In genomic region chr10:12180221-12180974, GRCh38 we compare ENCODE assay signal across 12 cellular contexts. TPM values are rescaled to one million over a fixed set of nuclear protein-coding genes. Genes with fewer than 3 reads are reported as not detected.
A peak's percentile ranks its signal among the peaks of the same experiment; 100 is the strongest.
DNase-seq lines count a peak whose midpoint lies in the region; ATAC-seq and TF ChIP-seq lines count a peak whose summit lies in the region.
"Had no signal": no experiment of that assay in that cellular context is flagged by ENCODE, and none has a peak within 500 bp of the region (broad histone marks: within the 10 kb centered on the region; RNA-seq: fewer than 3 reads in every experiment).

No MANE protein-coding gene starts in this region.

- H3K79me2 ChIP-seq in hepatocyte = no peaks in the 10 kb centered on the region

- ATAC-seq in stimulated activated effector memory CD8-positive, alpha-beta T cell treated with anti-CD3 and anti-CD28 coated beads, Interleukin-12 subunit alpha, Interleukin-12 subunit beta, amount 100 ng/mL, for 72 hours = no peak
- ATAC-seq in HG03135 (IDR thresholded peaks at IDR 0.05; ENCODE audit: unreplicated experiment) = no peak

- H3K4me2 ChIP-seq in hepatocyte = no peak overlapping the region

- POLR2A ChIA-PET in activated CD4-positive, alpha-beta memory T cell treated with anti-CD3 and anti-CD28 coated beads, Interleukin-2, amount 10 ng/mL, durations not matched to agents 7 days and 5 days (lab: Charles Lee) = interaction anchor here (0.5 to 6.4 kb wide), 4 partner anchors 11 to 33 kb away, joined by 3 to 52 read pairs (median 4); partner anchors contain the start of genes CDC123 and NUDT5

- no peak for DNase-seq in activated naive CD4-positive, alpha-beta T cell treated with anti-CD3 and anti-CD28 coated beads, Interleukin-2, amount 10 ng/mL, durations not matched to agents 7 days and 5 days
- no peak for DNase-seq in activated naive CD4-positive, alpha-beta T cell treated with Interleukin-2 at 50 U/mL for 16 hours
- DNase-seq in activated CD4-positive, alpha-beta memory T cell treated with anti-CD3 and anti-CD28 coated beads, Interleukin-2, amount 10 ng/mL, durations not matched to agents 7 days and 5 days = no peak
- peak; percentile 5 for DNase-seq in hepatocyte (ENCODE audit: low spot score)
- no peak for DNase-seq in stimulated activated effector memory CD8-positive, alpha-beta T cell treated with anti-CD3 and anti-CD28 coated beads, Interleukin-12 subunit alpha, Interleukin-12 subunit beta, amount 100 ng/mL, for 72 hours (ENCODE audit: low spot score in 2 of 2)
- no peak for DNase-seq in testis
- DNase-seq in sigmoid colon = no peak
- DNase-seq: HFFc6, NCI-H2171, posterior cingulate gyrus, thyroid gland had no signal

- no peak for TF ChIP-seq EP300 in sigmoid colon (IDR thresholded peaks at IDR 0.05)

- no peaks in the 10 kb centered on the region for H3K9me3 Mint-ChIP-seq in activated naive CD4-positive, alpha-beta T cell treated with anti-CD3 and anti-CD28 coated beads, Interleukin-2, amount 10 ng/mL, durations not matched to agents 7 days and 5 days
- H3K9me3 Mint-ChIP-seq in activated CD4-positive, alpha-beta memory T cell treated with anti-CD3 and anti-CD28 coated beads, Interleukin-2, amount 10 ng/mL, durations not matched to agents 7 days and 5 days = peaks cover 3% of the 10 kb centered on the region
- H3K9me3 Mint-ChIP-seq in stimulated activated effector memory CD8-positive, alpha-beta T cell treated with anti-CD3 and anti-CD28 coated beads, Interleukin-12 subunit alpha, Interleukin-12 subunit beta, amount 100 ng/mL, for 72 hours = no peaks in the 10 kb centered on the region
- H3K9me3 Mint-ChIP-seq: HFFc6 had no signal

- H3K4me1 ChIP-seq in hepatocyte (ENCODE audit: insufficient read depth) (no peaks in the 10 kb centered on the region), testis (no peaks in the 10 kb centered on the region), sigmoid colon (no peaks in the 10 kb centered on the region)
- H3K4me1 ChIP-seq: thyroid gland had no signal

- H3K36me3 ChIP-seq in hepatocyte (replicated peaks; ENCODE audit: insufficient read depth, low read depth) = no peaks in the 10 kb centered on the region
- H3K36me3 ChIP-seq in testis (ENCODE audit: low read depth, missing control alignments) = no peaks in the 10 kb centered on the region
- H3K36me3 ChIP-seq in sigmoid colon = peaks cover 3 to 91% (median 37%) of the 10 kb centered on the region in 4 donors

- no peaks in the 10 kb centered on the region for H4K20me1 ChIP-seq in hepatocyte (ENCODE audit: insufficient read depth, poor library complexity, severe bottlenecking)

- H3K27ac ChIP-seq in hepatocyte (no peak overlapping the region), testis (no peak overlapping the region), sigmoid colon (no peak overlapping the region)
- H3K27ac ChIP-seq: thyroid gland had no signal

- no peak overlapping the region for H3K4me3 Mint-ChIP-seq in activated naive CD4-positive, alpha-beta T cell treated with anti-CD3 and anti-CD28 coated beads, Interleukin-2, amount 10 ng/mL, durations not matched to agents 7 days and 5 days
- no peak overlapping the region for H3K4me3 Mint-ChIP-seq in activated CD4-positive, alpha-beta memory T cell treated with anti-CD3 and anti-CD28 coated beads, Interleukin-2, amount 10 ng/mL, durations not matched to agents 7 days and 5 days
- peak overlapping the region; percentile 38 for H3K4me3 Mint-ChIP-seq in stimulated activated effector memory CD8-positive, alpha-beta T cell treated with anti-CD3 and anti-CD28 coated beads, Interleukin-12 subunit alpha, Interleukin-12 subunit beta, amount 100 ng/mL, for 72 hours
- H3K4me3 Mint-ChIP-seq: HFFc6 had no signal

- H3K36me3 Mint-ChIP-seq in activated naive CD4-positive, alpha-beta T cell treated with anti-CD3 and anti-CD28 coated beads, Interleukin-2, amount 10 ng/mL, durations not matched to agents 7 days and 5 days = peaks cover 26% of the 10 kb centered on the region
- peaks cover 68% of the 10 kb centered on the region for H3K36me3 Mint-ChIP-seq in activated CD4-positive, alpha-beta memory T cell treated with anti-CD3 and anti-CD28 coated beads, Interleukin-2, amount 10 ng/mL, durations not matched to agents 7 days and 5 days (ENCODE audit: low read depth)
- H3K36me3 Mint-ChIP-seq in stimulated activated effector memory CD8-positive, alpha-beta T cell treated with anti-CD3 and anti-CD28 coated beads, Interleukin-12 subunit alpha, Interleukin-12 subunit beta, amount 100 ng/mL, for 72 hours = peaks cover 87% of the 10 kb centered on the region

- H3K9me2 ChIP-seq in hepatocyte (replicated peaks; ENCODE audit: insufficient read depth) = no peaks in the 10 kb centered on the region

- WGBS in hepatocyte (ENCODE audit: low lambda C conversion rate, missing lambda C conversion rate) = 64% methylated on average over 9 of the region's 9 CpGs
- WGBS in testis, 2 donors = 71 to 75% methylated on average over 9 of the region's 9 CpGs
- WGBS in sigmoid colon, 2 donors = 41 to 74% methylated on average over 9 of the region's 9 CpGs

- CTCF ChIA-PET in activated naive CD4-positive, alpha-beta T cell treated with anti-CD3 and anti-CD28 coated beads, Interleukin-2, amount 10 ng/mL, durations not matched to agents 7 days and 5 days (lab: Charles Lee) = interaction anchor here (1.5 to 1.7 kb wide), 2 partner anchors 14 to 475 kb away, joined by 3 to 4 read pairs; no protein-coding TSS in a partner anchor
- CTCF ChIA-PET in activated CD4-positive, alpha-beta memory T cell treated with anti-CD3 and anti-CD28 coated beads, Interleukin-2, amount 10 ng/mL, durations not matched to agents 7 days and 5 days (lab: Charles Lee) = interaction anchor here (0.7 to 3.5 kb wide), 4 partner anchors 20 to 476 kb away, joined by 3 to 14 read pairs (median 4); no protein-coding TSS in a partner anchor

- intact Hi-C loops in testis (cut with DNase I; ENCODE audit: low total_unique reads) = no loop called here
- intact Hi-C loops in sigmoid colon (cut with DNase I) = no loop called here

- no peaks in the 10 kb centered on the region for H3K27me3 Mint-ChIP-seq in activated naive CD4-positive, alpha-beta T cell treated with anti-CD3 and anti-CD28 coated beads, Interleukin-2, amount 10 ng/mL, durations not matched to agents 7 days and 5 days
- no peaks in the 10 kb centered on the region for H3K27me3 Mint-ChIP-seq in activated CD4-positive, alpha-beta memory T cell treated with anti-CD3 and anti-CD28 coated beads, Interleukin-2, amount 10 ng/mL, durations not matched to agents 7 days and 5 days

- H2AFZ ChIP-seq in hepatocyte = no peak overlapping the region

- no peak overlapping the region for H3K4me3 ChIP-seq in hepatocyte
- no peak overlapping the region for H3K4me3 ChIP-seq in testis
- H3K4me3 ChIP-seq in sigmoid colon = no peak overlapping the region
- H3K4me3 ChIP-seq: thyroid gland had no signal

- H3K27ac Mint-ChIP-seq in activated naive CD4-positive, alpha-beta T cell treated with anti-CD3 and anti-CD28 coated beads, Interleukin-2, amount 10 ng/mL, durations not matched to agents 7 days and 5 days = peak overlapping the region; percentile 95
- H3K27ac Mint-ChIP-seq in activated CD4-positive, alpha-beta memory T cell treated with anti-CD3 and anti-CD28 coated beads, Interleukin-2, amount 10 ng/mL, durations not matched to agents 7 days and 5 days = peak overlapping the region; percentile 98
- H3K27ac Mint-ChIP-seq in stimulated activated effector memory CD8-positive, alpha-beta T cell treated with anti-CD3 and anti-CD28 coated beads, Interleukin-12 subunit alpha, Interleukin-12 subunit beta, amount 100 ng/mL, for 72 hours = peak overlapping the region; percentile 87
- H3K27ac Mint-ChIP-seq: HFFc6 had no signal

- TF ChIP-seq POLR2A in testis (IDR thresholded peaks at IDR 0.05) = no peak
- no peak for TF ChIP-seq POLR2A in sigmoid colon (IDR thresholded peaks at IDR 0.05)

- TF ChIP-seq CTCF in hepatocyte (IDR thresholded peaks at IDR 0.05; ENCODE audit: poor library complexity) (no peak), testis (IDR thresholded peaks at IDR 0.05) (no peak), sigmoid colon (IDR thresholded peaks at IDR 0.05) (no peak)

- H3K27me3 ChIP-seq in hepatocyte = no peaks in the 10 kb centered on the region
- no peaks in the 10 kb centered on the region for H3K27me3 ChIP-seq in testis
- no peaks in the 10 kb centered on the region for H3K27me3 ChIP-seq in sigmoid colon
- H3K27me3 ChIP-seq: thyroid gland had no signal

- H3K9me3 ChIP-seq in hepatocyte (ENCODE audit: low read depth) = no peaks in the 10 kb centered on the region
- H3K9me3 ChIP-seq in testis = no peaks in the 10 kb centered on the region
- H3K9me3 ChIP-seq in sigmoid colon = no peaks in the 10 kb centered on the region
- H3K9me3 ChIP-seq: thyroid gland had no signal

- H3K4me1 Mint-ChIP-seq in activated naive CD4-positive, alpha-beta T cell treated with anti-CD3 and anti-CD28 coated beads, Interleukin-2, amount 10 ng/mL, durations not matched to agents 7 days and 5 days = peaks cover 24% of the 10 kb centered on the region
- peaks cover 39% of the 10 kb centered on the region for H3K4me1 Mint-ChIP-seq in activated CD4-positive, alpha-beta memory T cell treated with anti-CD3 and anti-CD28 coated beads, Interleukin-2, amount 10 ng/mL, durations not matched to agents 7 days and 5 days
- peaks cover 27% of the 10 kb centered on the region for H3K4me1 Mint-ChIP-seq in stimulated activated effector memory CD8-positive, alpha-beta T cell treated with anti-CD3 and anti-CD28 coated beads, Interleukin-12 subunit alpha, Interleukin-12 subunit beta, amount 100 ng/mL, for 72 hours

RNA-seq across cellular contexts. Expression of gene NUDT5, which starts 15.3 kb away (rescaled TPM):
- total RNA-seq in activated CD4-positive, alpha-beta memory T cell treated with anti-CD3 and anti-CD28 coated beads, Interleukin-2, amount 10 ng/mL, durations not matched to agents 7 days and 5 days = 10 to 100 TPM; 91.6 to 91.7 TPM
- 54.0 and 54.9 TPM in 2 replicates for total RNA-seq in hepatocyte
- 80.9 and 85.1 TPM in 2 replicates for polyA plus RNA-seq in hepatocyte
- 10 to 100 TPM; 22.0 to 26.5 TPM for total RNA-seq in testis
- 25.9 TPM for polyA plus RNA-seq in testis (ENCODE audit: insufficient read depth, low read depth, low replicate concordance)
- 10 to 100 TPM; 20.0 to 31.6 (median 24.0) TPM for total RNA-seq in sigmoid colon
- polyA plus RNA-seq in sigmoid colon = 10 to 100 TPM; 30.0 to 52.9 (median 44.4) TPM

RNA-seq across cellular contexts. Expression of gene CDC123, which starts 15.6 kb away (rescaled TPM):
- total RNA-seq in activated CD4-positive, alpha-beta memory T cell treated with anti-CD3 and anti-CD28 coated beads, Interleukin-2, amount 10 ng/mL, durations not matched to agents 7 days and 5 days = 10 to 100 TPM; 89.5 to 95.1 TPM
- 84.4 and 104 TPM in 2 replicates for total RNA-seq in hepatocyte
- polyA plus RNA-seq in hepatocyte = 92.3 and 100 TPM in 2 replicates
- total RNA-seq in testis = 10 to 100 TPM; 62.4 to 71.7 TPM
- polyA plus RNA-seq in testis (ENCODE audit: insufficient read depth, low read depth, low replicate concordance) = 87.4 TPM
- total RNA-seq in sigmoid colon = 10 to 100 TPM; 33.8 to 61.7 (median 48.5) TPM
- polyA plus RNA-seq in sigmoid colon = 10 to 100 TPM; 44.2 to 70.3 (median 55.9) TPM

RNA-seq across cellular contexts. Expression of gene SEC61A2, which starts 50.9 kb away (rescaled TPM):
- total RNA-seq in activated CD4-positive, alpha-beta memory T cell treated with anti-CD3 and anti-CD28 coated beads, Interleukin-2, amount 10 ng/mL, durations not matched to agents 7 days and 5 days = 10 to 100 TPM; 11.7 to 12.8 TPM
- total RNA-seq in hepatocyte = 11.1 and 13.7 TPM in 2 replicates
- polyA plus RNA-seq in hepatocyte = 9.2 and 12.2 TPM in 2 replicates
- 10 to 100 TPM; 28.6 to 46.4 TPM for total RNA-seq in testis
- 57.5 TPM for polyA plus RNA-seq in testis (ENCODE audit: insufficient read depth, low read depth, low replicate concordance)
- total RNA-seq in sigmoid colon = 10 to 100 TPM in 1 of 4 donors, 1 to 10 TPM in 3; 7.5 to 11.1 (median 9.1) TPM
- polyA plus RNA-seq in sigmoid colon = 1 to 10 TPM in 2 of 3 donors, under 1 TPM in 1; 0.69 to 3.2 (median 1.8) TPM
